26 cellular contexts compared by ENCODE assay signal in genomic region chr21:41914965-41915364, GRCh38.
"Had no signal": no experiment of that assay in that cellular context is flagged by ENCODE, and none has a peak within 500 bp of the region (broad histone marks: within the 10 kb centered on the region; RNA-seq: fewer than 3 reads in every experiment).

No MANE protein-coding gene starts in this region.

- H3K36me3 ChIP-seq: neural progenitor cell, neutrophil had no signal

- DNase-seq: heart left ventricle; hypothalamus; immature natural killer cell; left colon; left ventricle myocardium inferior; mesendoderm; mucosa of descending colon; naive thymus-derived CD4-positive, alpha-beta T cell; nephron progenitor cell; occipital lobe; right lobe of liver; stimulated activated CD4-positive, alpha-beta T cell treated with anti-CD3 and anti-CD28 coated beads, Interleukin-12 subunit alpha, Interleukin-12 subunit beta, amount 100 ng/mL, for 4 hours; stimulated activated CD4-positive, alpha-beta T cell treated with anti-CD3 and anti-CD28 coated beads, Interleukin-15, amount 100 ng/mL, for 24 hours; stimulated activated CD4-positive, alpha-beta T cell treated with anti-CD3 and anti-CD28 coated beads, Interleukin-2, amount 100 ng/mL, for 24 hours; stimulated activated CD4-positive, alpha-beta T cell treated with anti-CD3 and anti-CD28 coated beads, Interleukin-4, amount 100 ng/mL, for 1 hour; stimulated activated naive B cell treated with anti-CD40 and anti-IgM and Interleukin-4, amounts not matched to agents 10 μg/mL and 1 μg/mL and 100 μg/mL, for 72 hours; substantia nigra had no signal

- H3K4me2 ChIP-seq: neural progenitor cell had no signal

- H3K4me3 ChIP-seq: heart left ventricle, left ventricle myocardium inferior, lung, mucosa of descending colon, neural progenitor cell, right atrium auricular region, right lobe of liver, tibial nerve, vagina had no signal

- H3K9ac ChIP-seq: neural progenitor cell, parathyroid adenoma had no signal

- H3K4me1 ChIP-seq: heart left ventricle, neural progenitor cell, parathyroid adenoma, right atrium auricular region, right lobe of liver, tibial nerve, vagina had no signal

- H3K27ac ChIP-seq: heart left ventricle, neural progenitor cell, neutrophil, right atrium auricular region, right lobe of liver, tibial nerve, vagina had no signal

- H3K79me2 ChIP-seq: parathyroid adenoma had no signal

- H3K9me3 ChIP-seq: heart left ventricle, left ventricle myocardium inferior, mucosa of descending colon, neutrophil, right atrium auricular region, right lobe of liver, tibial nerve, vagina had no signal

- FAIRE-seq: islet of Langerhans, kidney had no signal

- ATAC-seq: heart left ventricle; left colon; mucosa of descending colon; naive thymus-derived CD4-positive, alpha-beta T cell; stimulated activated naive B cell treated with anti-CD40 and anti-IgM and Interleukin-4, amounts not matched to agents 10 μg/mL and 1 μg/mL and 100 μg/mL, for 72 hours had no signal

- H2AFZ ChIP-seq: neural progenitor cell, parathyroid adenoma had no signal

- H3K27me3 ChIP-seq: heart left ventricle, neural progenitor cell, neutrophil, right atrium auricular region, right lobe of liver, tibial nerve, vagina had no signal
